ENCODE assay signal across 9 cellular contexts in the genomic region with DNA sequence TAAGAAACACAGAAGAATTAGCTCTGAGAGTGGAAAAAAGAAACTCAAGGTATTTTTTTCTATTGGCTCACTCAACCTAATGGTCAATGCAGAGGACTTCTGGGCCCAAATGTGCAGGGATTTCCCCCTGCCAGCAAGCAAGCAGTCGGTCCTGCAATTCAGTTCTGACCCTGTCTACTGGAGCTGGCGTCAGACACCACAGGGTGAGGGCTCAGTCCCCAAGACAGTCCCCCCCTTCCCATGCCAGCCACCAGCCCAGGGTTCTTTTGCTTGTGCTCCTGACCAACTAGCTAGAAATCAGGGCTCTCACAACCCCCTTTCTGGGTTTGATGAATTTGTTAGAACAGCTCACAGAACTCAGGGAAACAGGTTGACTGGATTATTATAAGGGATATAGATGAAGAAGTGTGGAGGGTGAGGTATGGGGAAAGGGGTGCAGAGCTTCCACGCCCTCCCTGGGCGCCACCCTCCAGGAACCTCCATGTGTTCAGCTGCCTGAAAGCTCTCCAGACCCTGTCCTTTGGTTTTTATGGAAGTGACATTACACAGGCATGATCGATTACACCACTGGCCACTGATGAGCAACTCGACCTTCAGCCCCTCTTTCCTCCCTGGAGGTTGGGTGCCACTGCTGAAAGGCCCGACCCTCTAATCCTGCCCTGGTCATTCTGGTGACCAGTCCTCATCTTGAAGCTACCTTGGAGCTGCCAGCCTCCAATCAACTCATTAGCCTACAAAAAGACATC. TPM values are rescaled to one million over a fixed set of nuclear protein-coding genes. Genes with fewer than 3 reads are reported as not detected.
DNase-seq lines count a peak whose midpoint lies in the region; ATAC-seq and TF ChIP-seq lines count a peak whose summit lies in the region.
"Had no signal": no experiment of that assay in that cellular context is flagged by ENCODE, and none has a peak within 500 bp of the region (broad histone marks: within the 10 kb centered on the region; RNA-seq: fewer than 3 reads in every experiment).

No MANE protein-coding gene starts in this region.

- H3K4me3 ChIP-seq in effector memory CD4-positive, alpha-beta T cell (ENCODE audit: insufficient read depth, low read depth, low read length, poor library complexity, severe bottlenecking), result peak overlapping the region; percentile 18

- no peaks in the 10 kb centered on the region for H3K27me3 Mint-ChIP-seq in CD4-positive, alpha-beta T cell
- no peaks in the 10 kb centered on the region for H3K27me3 Mint-ChIP-seq in osteocyte (ENCODE audit: unreplicated experiment)
- H3K27me3 Mint-ChIP-seq in CD14-positive monocyte (ENCODE audit: low read depth in 3 of 3), result peaks cover 0 to 2% (median 2%) of the 10 kb centered on the region in 3 donors

- H3K4me1 ChIP-seq in effector memory CD4-positive, alpha-beta T cell (ENCODE audit: control insufficient read depth, insufficient read depth, low read length, poor library complexity, severe bottlenecking), result peaks cover 77% of the 10 kb centered on the region

- TF ChIP-seq CTCF in CD4-positive, alpha-beta T cell (IDR thresholded peaks at IDR 0.05), result no peak
- no peak for TF ChIP-seq CTCF in RWPE1 (conservative IDR thresholded peaks at IDR 0.05; ENCODE audit: low read depth)
- TF ChIP-seq CTCF in osteocyte (IDR thresholded peaks at IDR 0.05), result no peak
- TF ChIP-seq CTCF in CD14-positive monocyte (IDR thresholded peaks at IDR 0.05), result no peak

- H3K9me3 ChIP-seq in CD4-positive, alpha-beta T cell (ENCODE audit: control insufficient read depth, low read length), result no peaks in the 10 kb centered on the region
- H3K9me3 ChIP-seq in effector memory CD4-positive, alpha-beta T cell (ENCODE audit: control insufficient read depth, low read length), result no peaks in the 10 kb centered on the region

- ATAC-seq in CD4-positive, alpha-beta T cell (ENCODE audit: poor library complexity), result no peak
- ATAC-seq in HG02623 (IDR thresholded peaks at IDR 0.05; ENCODE audit: unreplicated experiment) (no peak), HG03095 (IDR thresholded peaks at IDR 0.05; ENCODE audit: unreplicated experiment) (no peak)

- no peaks in the 10 kb centered on the region for H3K27me3 ChIP-seq in CD4-positive, alpha-beta T cell (ENCODE audit: control insufficient read depth, insufficient read depth, low read length)
- H3K27me3 ChIP-seq in effector memory CD4-positive, alpha-beta T cell (replicated peaks; ENCODE audit: control insufficient read depth, insufficient read depth, low read length, poor library complexity, severe bottlenecking), result no peaks in the 10 kb centered on the region

- intact Hi-C loops in CD4-positive, alpha-beta T cell (cut with DNase I, micrococcal nuclease), result loop anchor here (1.0 to 10.0 kb wide), 4 partner anchors 18 to 250 kb away; partner anchors contain the start of gene CFAP410 (in 1 of the 2)
- intact Hi-C loops in CD14-positive monocyte (cut with micrococcal nuclease), result no loop called here

- H3K4me3 Mint-ChIP-seq in CD4-positive, alpha-beta T cell, result peak overlapping the region; percentile 69
- H3K4me3 Mint-ChIP-seq in osteocyte (ENCODE audit: unreplicated experiment) (no peak overlapping the region), CD14-positive monocyte (no peak overlapping the region)

- peaks cover 34% of the 10 kb centered on the region for H3K36me3 ChIP-seq in effector memory CD4-positive, alpha-beta T cell (ENCODE audit: control insufficient read depth, insufficient read depth, low read length)

- peaks cover 85% of the 10 kb centered on the region for H3K36me3 Mint-ChIP-seq in CD4-positive, alpha-beta T cell (ENCODE audit: low read depth)
- H3K36me3 Mint-ChIP-seq in osteocyte (ENCODE audit: unreplicated experiment), result peaks cover 63% of the 10 kb centered on the region
- H3K36me3 Mint-ChIP-seq in CD14-positive monocyte, result peaks cover 90 to 100% of the 10 kb centered on the region in 2 donors

- CTCF ChIA-PET in CD4-positive, alpha-beta T cell (lab: Charles Lee), result interaction anchor here (1.2 to 1.6 kb wide), 5 partner anchors 10 to 71 kb away, joined by 3 to 8 read pairs (median 5); no protein-coding TSS in a partner anchor
- CTCF ChIA-PET in RWPE1 (lab: Yijun Ruan, JAX), result interaction anchor here (0.6 to 0.7 kb wide), 4 partner anchors 13 to 285 kb away, joined by 3 read pairs; no protein-coding TSS in a partner anchor

- H3K9me3 Mint-ChIP-seq in CD4-positive, alpha-beta T cell, result no peaks in the 10 kb centered on the region
- H3K9me3 Mint-ChIP-seq in osteocyte (ENCODE audit: unreplicated experiment), result no peaks in the 10 kb centered on the region
- no peaks in the 10 kb centered on the region for H3K9me3 Mint-ChIP-seq in CD14-positive monocyte

- DNase-seq in CD4-positive, alpha-beta T cell, result peak in 1 of 10 experiments; percentile 30
- no peak for DNase-seq in RWPE1 (ENCODE audit: low spot score)
- DNase-seq in effector memory CD4-positive, alpha-beta T cell, result no peak
- peak; percentile 51 for DNase-seq in osteocyte (ENCODE audit: extremely low spot score, unreplicated experiment)
- DNase-seq in NCI-H69 (lab: John Stamatoyannopoulos, UW), result no peak
- DNase-seq in CD14-positive monocyte (ENCODE audit: low spot score), result no peak
- DNase-seq: NCI-H2171 had no signal

- peaks cover 86% of the 10 kb centered on the region for H3K4me1 Mint-ChIP-seq in CD4-positive, alpha-beta T cell (ENCODE audit: low read depth)
- no peaks in the 10 kb centered on the region for H3K4me1 Mint-ChIP-seq in osteocyte (ENCODE audit: unreplicated experiment)
- peaks cover 28% of the 10 kb centered on the region for H3K4me1 Mint-ChIP-seq in CD14-positive monocyte

- peak overlapping the region; percentile 80 for H3K27ac ChIP-seq in CD4-positive, alpha-beta T cell (ENCODE audit: low read depth, low read length)
- peak overlapping the region; percentile 7; the same call in 1 of the 2 replicates for H3K27ac ChIP-seq in RWPE1
- peak overlapping the region; percentile 75 for H3K27ac ChIP-seq in effector memory CD4-positive, alpha-beta T cell (ENCODE audit: insufficient read depth, low read length, poor library complexity, severe bottlenecking)

- peak overlapping the region; percentile 95 for H3K27ac Mint-ChIP-seq in CD4-positive, alpha-beta T cell
- H3K27ac Mint-ChIP-seq in osteocyte (ENCODE audit: unreplicated experiment) (no peak overlapping the region), CD14-positive monocyte (peak overlapping the region in 2 of 7 donors; percentile 6 to 72)

- POLR2A ChIA-PET in CD4-positive, alpha-beta T cell (lab: Charles Lee), result interaction anchor here (1.3 to 4.6 kb wide), 12 partner anchors 8 to 1110 kb away, joined by 3 to 49 read pairs (median 10); partner anchors contain the start of genes PKNOX1 and TRAPPC10
- POLR2A ChIA-PET in RWPE1 (lab: Yijun Ruan, JAX; ENCODE audit: low non-redundant PET), result no interaction called here

RNA-seq across cellular contexts. Expression of gene PWP2, which starts 22.5 kb away (rescaled TPM):
- 10 to 100 TPM; 38.0 to 40.6 TPM for total RNA-seq in CD4-positive, alpha-beta T cell
- 0.75 and 2.2 TPM in 2 replicates for total RNA-seq in osteocyte
- 1 to 10 TPM; 4.4 TPM for polyA plus RNA-seq in CD14-positive monocyte

RNA-seq across cellular contexts. Expression of gene GATD3, which starts 48.8 kb away (rescaled TPM):
- 10 to 100 TPM; 21.9 to 23.0 TPM for total RNA-seq in CD4-positive, alpha-beta T cell
- total RNA-seq in osteocyte, result 8.2 and 9.4 TPM in 2 replicates
- 10 to 100 TPM; 35.8 to 42.4 TPM for polyA plus RNA-seq in CD14-positive monocyte

Comparison
In these comparisons a context has a peak if more than half of its experiments do, and no peak if none do; other contexts are left out.
1. H3K27ac ChIP-seq: peak in every context shown above with its lines; median percentile 80 in CD4-positive, alpha-beta T cell; 75 in effector memory CD4-positive, alpha-beta T cell; 7 in RWPE1.
2. RNA of gene PWP2, which starts 22.5 kb away (total RNA-seq): 38.0 to 40.6 TPM in CD4-positive, alpha-beta T cell; 0.75 to 2.2 TPM in osteocyte; every median in the first group is over 10 times any median in the second.
3. intact Hi-C loops: an anchor here in CD4-positive, alpha-beta T cell (1.0 to 10.0 kb wide); none called in CD14-positive monocyte.